1 cellular context compared by ENCODE assay signal in genomic region chr10:89829887-89830269, GRCh38.
TF ChIP-seq lines count a peak whose summit lies in the region.

No MANE protein-coding gene starts in this region.

TF ChIP-seq in K562, 482 proteins besides CTCF, POLR2A, EP300 and RAD21 (continued from another document):
- TF ChIP-seq ZBTB40 (IDR thresholded peaks at IDR 0.05) (no peak), ZBTB40 (CRISPR knock-in tag; IDR thresholded peaks at IDR 0.05) (no peak), PURB (CRISPR knock-in tag; IDR thresholded peaks at IDR 0.05; ENCODE audit: low read depth) (no peak), ZNF232 (CRISPR knock-in tag; IDR thresholded peaks at IDR 0.05) (no peak), KLF6 (CRISPR knock-in tag; IDR thresholded peaks at IDR 0.05; ENCODE audit: borderline replicate concordance) (no peak)
